1 cellular context compared by ENCODE assay signal in the genomic region with DNA sequence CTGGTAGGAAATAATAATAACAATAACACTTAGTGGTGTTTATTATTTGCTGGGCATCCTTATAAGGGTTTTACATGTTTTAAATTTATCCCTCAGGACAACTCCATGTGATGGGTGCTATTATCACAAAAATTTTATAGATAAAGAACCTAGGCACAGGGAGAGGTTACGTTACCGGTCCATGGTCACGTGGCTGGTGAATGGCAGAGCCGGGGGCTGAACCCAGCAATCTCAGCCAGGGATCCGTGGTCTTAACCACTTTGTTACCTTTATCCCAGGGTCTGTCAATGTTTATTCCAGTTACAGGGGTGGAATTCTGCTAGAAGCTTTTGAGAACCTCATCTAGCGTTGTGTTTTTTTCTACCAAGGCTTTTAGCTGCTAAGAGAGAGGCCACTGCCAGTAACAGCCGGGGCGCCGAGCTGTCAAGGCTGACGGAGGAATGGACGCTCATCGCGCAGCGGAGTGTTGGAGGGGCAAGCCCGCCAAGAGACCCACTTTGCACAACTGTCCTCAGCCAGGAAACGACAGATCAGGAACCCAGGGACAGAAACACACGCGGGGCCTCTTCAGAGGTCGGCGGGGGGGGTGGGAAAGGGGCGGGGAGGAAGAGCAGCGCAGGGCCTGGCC.
TF ChIP-seq lines count a peak whose summit lies in the region.

No MANE protein-coding gene starts in this region.

TF ChIP-seq in K562, 482 proteins besides CTCF, POLR2A, EP300 and RAD21 (continued from another document):
- TF ChIP-seq ZBTB49 (CRISPR knock-in tag; IDR thresholded peaks at IDR 0.05; ENCODE audit: borderline replicate concordance), result no peak
- TF ChIP-seq, protein P1, sequence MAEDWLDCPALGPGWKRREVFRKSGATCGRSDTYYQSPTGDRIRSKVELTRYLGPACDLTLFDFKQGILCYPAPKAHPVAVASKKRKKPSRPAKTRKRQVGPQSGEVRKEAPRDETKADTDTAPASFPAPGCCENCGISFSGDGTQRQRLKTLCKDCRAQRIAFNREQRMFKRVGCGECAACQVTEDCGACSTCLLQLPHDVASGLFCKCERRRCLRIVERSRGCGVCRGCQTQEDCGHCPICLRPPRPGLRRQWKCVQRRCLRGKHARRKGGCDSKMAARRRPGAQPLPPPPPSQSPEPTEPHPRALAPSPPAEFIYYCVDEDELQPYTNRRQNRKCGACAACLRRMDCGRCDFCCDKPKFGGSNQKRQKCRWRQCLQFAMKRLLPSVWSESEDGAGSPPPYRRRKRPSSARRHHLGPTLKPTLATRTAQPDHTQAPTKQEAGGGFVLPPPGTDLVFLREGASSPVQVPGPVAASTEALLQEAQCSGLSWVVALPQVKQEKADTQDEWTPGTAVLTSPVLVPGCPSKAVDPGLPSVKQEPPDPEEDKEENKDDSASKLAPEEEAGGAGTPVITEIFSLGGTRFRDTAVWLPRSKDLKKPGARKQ (CRISPR knock-in tag; IDR thresholded peaks at IDR 0.05), result no peak
- 0 out of 2 replicates have a peak, but pooled peaks have one; percentile 24 for TF ChIP-seq ZNF644 (tag; IDR thresholded peaks at IDR 0.05; ENCODE audit: low read depth)
- 0 out of 2 replicates have a peak, but pooled peaks have one; percentile 40 for TF ChIP-seq ATF4 (CRISPR knock-in tag; IDR thresholded peaks at IDR 0.05)
- TF ChIP-seq SRSF1 (IDR thresholded peaks at IDR 0.05; ENCODE audit: low read depth, low read length), result no peak
- TF ChIP-seq ZNF764 (CRISPR knock-in tag; IDR thresholded peaks at IDR 0.05; ENCODE audit: low read depth), result peak; percentile 50; the same call in 1 of the 2 replicates
- no peak for TF ChIP-seq SMAD4 (CRISPR knock-in tag; conservative IDR thresholded peaks at IDR 0.05)
- TF ChIP-seq ZNF175 (CRISPR knock-in tag; IDR thresholded peaks at IDR 0.05; ENCODE audit: low read depth), result peak; percentile 73; the same call in 1 of the 2 replicates
- peak; percentile 48; the same call in 1 of the 2 replicates for TF ChIP-seq RBFOX2 (IDR thresholded peaks at IDR 0.05; ENCODE audit: low read depth, low read length)
- TF ChIP-seq, protein P2, sequence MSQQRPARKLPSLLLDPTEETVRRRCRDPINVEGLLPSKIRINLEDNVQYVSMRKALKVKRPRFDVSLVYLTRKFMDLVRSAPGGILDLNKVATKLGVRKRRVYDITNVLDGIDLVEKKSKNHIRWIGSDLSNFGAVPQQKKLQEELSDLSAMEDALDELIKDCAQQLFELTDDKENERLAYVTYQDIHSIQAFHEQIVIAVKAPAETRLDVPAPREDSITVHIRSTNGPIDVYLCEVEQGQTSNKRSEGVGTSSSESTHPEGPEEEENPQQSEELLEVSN (IDR thresholded peaks at IDR 0.05; ENCODE audit: borderline replicate concordance in 1 of 2, extremely low read depth in 1 of 2, insufficient read depth in 1 of 2, insufficient read length in 1 of 2, low read depth in 1 of 2, low read length in 1 of 2, poor library complexity in 1 of 2, severe bottlenecking in 1 of 2), result peak in 1 of 2 experiments; percentile 9
- peak; percentile 57 for TF ChIP-seq CBFA2T2 (conservative IDR thresholded peaks at IDR 0.05)
- TF ChIP-seq BDP1 (IDR thresholded peaks at IDR 0.05; ENCODE audit: insufficient read depth, insufficient read length), result no peak
- no peak for TF ChIP-seq ZBTB17 (CRISPR knock-in tag; IDR thresholded peaks at IDR 0.05)
- TF ChIP-seq MCM5 (IDR thresholded peaks at IDR 0.05; ENCODE audit: low read depth), result no peak
- TF ChIP-seq SMARCC2 (IDR thresholded peaks at IDR 0.05; ENCODE audit: low read depth), result no peak
- TF ChIP-seq, protein P3, sequence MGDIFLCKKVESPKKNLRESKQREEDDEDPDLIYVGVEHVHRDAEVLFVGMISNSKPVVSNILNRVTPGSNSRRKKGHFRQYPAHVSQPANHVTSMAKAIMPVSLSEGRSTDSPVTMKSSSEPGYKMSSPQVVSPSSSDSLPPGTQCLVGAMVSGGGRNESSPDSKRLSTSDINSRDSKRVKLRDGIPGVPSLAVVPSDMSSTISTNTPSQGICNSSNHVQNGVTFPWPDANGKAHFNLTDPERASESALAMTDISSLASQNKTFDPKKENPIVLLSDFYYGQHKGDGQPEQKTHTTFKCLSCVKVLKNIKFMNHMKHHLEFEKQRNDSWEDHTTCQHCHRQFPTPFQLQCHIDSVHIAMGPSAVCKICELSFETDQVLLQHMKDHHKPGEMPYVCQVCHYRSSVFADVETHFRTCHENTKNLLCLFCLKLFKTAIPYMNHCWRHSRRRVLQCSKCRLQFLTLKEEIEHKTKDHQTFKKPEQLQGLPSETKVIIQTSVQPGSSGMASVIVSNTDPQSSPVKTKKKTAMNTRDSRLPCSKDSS (IDR thresholded peaks at IDR 0.05; ENCODE audit: low read depth, partially characterized antibody), result no peak
- TF ChIP-seq HDAC1 (IDR thresholded peaks at IDR 0.05), result peak in 1 of 2 experiments; percentile 55; a peak in 1 of 4 replicates
- TF ChIP-seq, protein P4, sequence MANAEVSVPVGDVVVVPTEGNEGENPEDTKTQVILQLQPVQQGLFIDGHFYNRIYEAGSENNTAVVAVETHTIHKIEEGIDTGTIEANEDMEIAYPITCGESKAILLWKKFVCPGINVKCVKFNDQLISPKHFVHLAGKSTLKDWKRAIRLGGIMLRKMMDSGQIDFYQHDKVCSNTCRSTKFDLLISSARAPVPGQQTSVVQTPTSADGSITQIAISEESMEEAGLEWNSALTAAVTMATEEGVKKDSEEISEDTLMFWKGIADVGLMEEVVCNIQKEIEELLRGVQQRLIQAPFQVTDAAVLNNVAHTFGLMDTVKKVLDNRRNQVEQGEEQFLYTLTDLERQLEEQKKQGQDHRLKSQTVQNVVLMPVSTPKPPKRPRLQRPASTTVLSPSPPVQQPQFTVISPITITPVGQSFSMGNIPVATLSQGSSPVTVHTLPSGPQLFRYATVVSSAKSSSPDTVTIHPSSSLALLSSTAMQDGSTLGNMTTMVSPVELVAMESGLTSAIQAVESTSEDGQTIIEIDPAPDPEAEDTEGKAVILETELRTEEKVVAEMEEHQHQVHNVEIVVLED (CRISPR knock-in tag; IDR thresholded peaks at IDR 0.05), result peak; percentile 50; the same call in 1 of the 2 replicates
- peak; percentile 94 for TF ChIP-seq VEZF1 (CRISPR knock-in tag; IDR thresholded peaks at IDR 0.05)
- no peak for TF ChIP-seq SMAD1 (IDR thresholded peaks at IDR 0.05; ENCODE audit: low read depth, low read length, partially characterized antibody)
- peak; percentile 14; the same call in 1 of the 2 replicates for TF ChIP-seq MBD2 (IDR thresholded peaks at IDR 0.05; ENCODE audit: borderline replicate concordance, low read depth)
- TF ChIP-seq HDAC3 (IDR thresholded peaks at IDR 0.05; ENCODE audit: borderline replicate concordance, partially characterized antibody), result peak; percentile 65
- TF ChIP-seq HIVEP1 (CRISPR knock-in tag; IDR thresholded peaks at IDR 0.05), result 0 out of 2 replicates have a peak, but pooled peaks have one; percentile 25
- TF ChIP-seq ZNF140 (CRISPR knock-in tag; IDR thresholded peaks at IDR 0.05), result no peak
- TF ChIP-seq TAF1 (IDR thresholded peaks at IDR 0.05; ENCODE audit: control insufficient read depth, extremely low read depth, insufficient read depth, low read length, severe bottlenecking), result peak; percentile 70
- no peak for TF ChIP-seq ELF4 (CRISPR knock-in tag; IDR thresholded peaks at IDR 0.05)
- TF ChIP-seq POLR2B (IDR thresholded peaks at IDR 0.05; ENCODE audit: low read depth, partially characterized antibody), result peak; percentile 67
